ENCODE assay signal across 8 cellular contexts in the genomic region with DNA sequence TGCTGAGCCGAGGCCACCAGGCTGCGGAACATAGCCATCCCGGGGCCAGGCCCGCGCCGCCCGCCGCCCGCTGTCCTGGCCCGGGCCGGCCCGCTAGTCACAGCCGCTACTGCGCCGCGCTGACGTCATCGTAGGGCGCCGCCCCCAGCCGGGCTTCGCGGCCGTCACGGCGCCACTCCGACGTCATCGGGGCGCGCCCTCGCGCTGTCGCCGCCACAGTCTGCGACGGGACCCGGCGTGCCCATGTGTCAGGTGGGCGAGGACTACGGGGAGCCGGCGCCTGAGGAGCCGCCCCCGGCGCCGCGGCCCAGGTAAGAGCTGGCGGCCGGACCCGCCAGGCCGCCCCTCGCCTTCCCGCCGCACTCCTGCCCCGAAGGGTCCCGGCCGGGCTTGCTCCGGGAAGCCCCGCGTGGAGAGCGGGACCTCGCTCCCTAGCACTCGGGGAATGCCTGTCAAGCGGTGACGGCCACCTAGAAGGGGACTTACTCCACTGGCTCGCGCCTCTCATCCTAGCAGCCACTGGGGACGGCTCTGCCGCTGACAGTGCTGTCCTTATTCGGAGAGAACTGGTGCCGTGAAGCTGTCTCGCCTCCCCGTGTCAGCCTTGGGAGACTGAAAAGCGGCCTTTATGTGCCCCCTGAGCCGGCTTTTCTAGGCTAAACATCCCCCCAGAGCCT. TPM values are rescaled to one million over a fixed set of nuclear protein-coding genes. Genes with fewer than 3 reads are reported as not detected.
DNase-seq lines count a peak whose midpoint lies in the region; ATAC-seq lines count a peak whose summit lies in the region.

A gene (plus strand): TSS at position 216 of the 677 bp plus-strand sequence. CDS start 28 bp downstream, at position 244.
A gene with protein sequence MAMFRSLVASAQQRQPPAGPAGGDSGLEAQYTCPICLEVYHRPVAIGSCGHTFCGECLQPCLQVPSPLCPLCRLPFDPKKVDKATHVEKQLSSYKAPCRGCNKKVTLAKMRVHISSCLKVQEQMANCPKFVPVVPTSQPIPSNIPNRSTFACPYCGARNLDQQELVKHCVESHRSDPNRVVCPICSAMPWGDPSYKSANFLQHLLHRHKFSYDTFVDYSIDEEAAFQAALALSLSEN (minus strand): TSS at position 121 of the 677 bp plus-strand sequence. CDS start 83 bp downstream, at position 38.

- H3K4me1 ChIP-seq in HUES6 (ENCODE audit: control insufficient read depth, insufficient read depth, low read length) = peaks cover 9% of the 10 kb centered on the region

- no peaks in the 10 kb centered on the region for H3K9me3 Mint-ChIP-seq in activated T-helper 1 cell treated with anti-CD3 and anti-CD28 coated beads, Interleukin-12 subunit alpha, Interleukin-12 subunit beta, Interleukin-2, Interleukin-4 antibody, amounts not matched to agents 30 ng/mL and 10 ng/mL and 1 ng/mL, durations not matched to agents 14 hours and 24 hours and 36 hours
- H3K9me3 Mint-ChIP-seq in naive B cell = no peaks in the 10 kb centered on the region
- H3K9me3 Mint-ChIP-seq in stimulated activated effector memory CD8-positive, alpha-beta T cell treated with anti-CD3 and anti-CD28 coated beads, Interleukin-12 subunit alpha, Interleukin-12 subunit beta, amount 100 ng/mL, for 72 hours = no peaks in the 10 kb centered on the region

- peak within 1 kb of the TSS; percentile 42; the same call in 1 of the 2 replicates for H3K27ac ChIP-seq in HUES6 (ENCODE audit: low read depth, low read length)

- H3K27ac Mint-ChIP-seq in activated T-helper 1 cell treated with anti-CD3 and anti-CD28 coated beads, Interleukin-12 subunit alpha, Interleukin-12 subunit beta, Interleukin-2, Interleukin-4 antibody, amounts not matched to agents 30 ng/mL and 10 ng/mL and 1 ng/mL, durations not matched to agents 14 hours and 24 hours and 36 hours = peak within 1 kb of the TSS; percentile 86
- H3K27ac Mint-ChIP-seq in naive B cell = peak within 1 kb of the TSS; percentile 84 to 97 (median 95)
- peak within 1 kb of the TSS; percentile 94 for H3K27ac Mint-ChIP-seq in stimulated activated effector memory CD8-positive, alpha-beta T cell treated with anti-CD3 and anti-CD28 coated beads, Interleukin-12 subunit alpha, Interleukin-12 subunit beta, amount 100 ng/mL, for 72 hours

- peak within 1 kb of the TSS; percentile 97 for H3K4me3 ChIP-seq in HUES6 (ENCODE audit: low read depth, low read length)

- H3K9me3 ChIP-seq in HUES6 (ENCODE audit: control insufficient read depth, insufficient read depth, low read depth, low read length) = no peaks in the 10 kb centered on the region

- H3K27me3 ChIP-seq in HUES6 (ENCODE audit: control insufficient read depth, insufficient read depth, low read length) = no peaks in the 10 kb centered on the region

- peaks cover 9% of the 10 kb centered on the region for H3K36me3 Mint-ChIP-seq in activated T-helper 1 cell treated with anti-CD3 and anti-CD28 coated beads, Interleukin-12 subunit alpha, Interleukin-12 subunit beta, Interleukin-2, Interleukin-4 antibody, amounts not matched to agents 30 ng/mL and 10 ng/mL and 1 ng/mL, durations not matched to agents 14 hours and 24 hours and 36 hours (ENCODE audit: low read depth)
- H3K36me3 Mint-ChIP-seq in naive B cell = no peaks in the 10 kb centered on the region
- peaks cover 28% of the 10 kb centered on the region for H3K36me3 Mint-ChIP-seq in stimulated activated effector memory CD8-positive, alpha-beta T cell treated with anti-CD3 and anti-CD28 coated beads, Interleukin-12 subunit alpha, Interleukin-12 subunit beta, amount 100 ng/mL, for 72 hours

- intact Hi-C loops in activated T-helper 1 cell treated with anti-CD3 and anti-CD28 coated beads, Interleukin-12 subunit alpha, Interleukin-12 subunit beta, Interleukin-2, Interleukin-4 antibody, amounts not matched to agents 30 ng/mL and 10 ng/mL and 1 ng/mL, durations not matched to agents 14 hours and 24 hours and 36 hours (cut with micrococcal nuclease) = loop anchor here (1.0 to 10.0 kb wide), 7 partner anchors 43 to 752 kb away; a partner anchor contains a TSS

- peaks cover 47% of the 10 kb centered on the region for H3K4me1 Mint-ChIP-seq in activated T-helper 1 cell treated with anti-CD3 and anti-CD28 coated beads, Interleukin-12 subunit alpha, Interleukin-12 subunit beta, Interleukin-2, Interleukin-4 antibody, amounts not matched to agents 30 ng/mL and 10 ng/mL and 1 ng/mL, durations not matched to agents 14 hours and 24 hours and 36 hours (ENCODE audit: low read depth)
- peaks cover 40 to 65% (median 53%) of the 10 kb centered on the region in 3 donors for H3K4me1 Mint-ChIP-seq in naive B cell
- H3K4me1 Mint-ChIP-seq in stimulated activated effector memory CD8-positive, alpha-beta T cell treated with anti-CD3 and anti-CD28 coated beads, Interleukin-12 subunit alpha, Interleukin-12 subunit beta, amount 100 ng/mL, for 72 hours = peaks cover 59% of the 10 kb centered on the region

- ATAC-seq in GM21381 (IDR thresholded peaks at IDR 0.05; ENCODE audit: unreplicated experiment) (peak; percentile 69), naive B cell (ENCODE audit: low read depth in 2 of 2) (peak; percentile 81 to 83)
- peak; percentile 82 for ATAC-seq in stimulated activated effector memory CD8-positive, alpha-beta T cell treated with anti-CD3 and anti-CD28 coated beads, Interleukin-12 subunit alpha, Interleukin-12 subunit beta, amount 100 ng/mL, for 72 hours

- H3K9ac ChIP-seq in HUES6 (ENCODE audit: low read length) = peak within 1 kb of the TSS; percentile 88

- H3K36me3 ChIP-seq in HUES6 (ENCODE audit: control insufficient read depth, insufficient read depth, low read length) = peaks cover 10% of the 10 kb centered on the region; the same call in 1 of the 2 replicates

- DNase-seq in D341Med (ENCODE audit: low spot score) (peak; percentile 99), RKO (ENCODE audit: low spot score) (peak; percentile 91), fibroblast of gingiva (ENCODE audit: low read depth) (peak; percentile 82), naive B cell (peak; percentile 93)
- peak; percentile 92 for DNase-seq in activated T-helper 1 cell treated with anti-CD3 and anti-CD28 coated beads, Interleukin-12 subunit alpha, Interleukin-12 subunit beta, Interleukin-2, Interleukin-4 antibody, amounts not matched to agents 30 ng/mL and 10 ng/mL and 1 ng/mL, durations not matched to agents 14 hours and 24 hours and 36 hours (ENCODE audit: low spot score)
- peak; percentile 95 to 98 for DNase-seq in stimulated activated effector memory CD8-positive, alpha-beta T cell treated with anti-CD3 and anti-CD28 coated beads, Interleukin-12 subunit alpha, Interleukin-12 subunit beta, amount 100 ng/mL, for 72 hours (ENCODE audit: low spot score in 2 of 2)

- H3K27me3 Mint-ChIP-seq in activated T-helper 1 cell treated with anti-CD3 and anti-CD28 coated beads, Interleukin-12 subunit alpha, Interleukin-12 subunit beta, Interleukin-2, Interleukin-4 antibody, amounts not matched to agents 30 ng/mL and 10 ng/mL and 1 ng/mL, durations not matched to agents 14 hours and 24 hours and 36 hours (ENCODE audit: insufficient read depth) = no peaks in the 10 kb centered on the region
- no peaks in the 10 kb centered on the region for H3K27me3 Mint-ChIP-seq in naive B cell

- H3K4me3 Mint-ChIP-seq in activated T-helper 1 cell treated with anti-CD3 and anti-CD28 coated beads, Interleukin-12 subunit alpha, Interleukin-12 subunit beta, Interleukin-2, Interleukin-4 antibody, amounts not matched to agents 30 ng/mL and 10 ng/mL and 1 ng/mL, durations not matched to agents 14 hours and 24 hours and 36 hours = peak within 1 kb of the TSS; percentile 89
- peak within 1 kb of the TSS; percentile 85 to 98 (median 93) for H3K4me3 Mint-ChIP-seq in naive B cell
- H3K4me3 Mint-ChIP-seq in stimulated activated effector memory CD8-positive, alpha-beta T cell treated with anti-CD3 and anti-CD28 coated beads, Interleukin-12 subunit alpha, Interleukin-12 subunit beta, amount 100 ng/mL, for 72 hours = peak within 1 kb of the TSS; percentile 95

RNA-seq across cellular contexts. Expression of the first gene that starts in this region (rescaled TPM):
- 66.3 and 74.7 TPM in 2 replicates for total RNA-seq in activated T-helper 1 cell treated with anti-CD3 and anti-CD28 coated beads, Interleukin-12 subunit alpha, Interleukin-12 subunit beta, Interleukin-2, Interleukin-4 antibody, amounts not matched to agents 30 ng/mL and 10 ng/mL and 1 ng/mL, durations not matched to agents 14 hours and 24 hours and 36 hours
- 10 to 100 TPM in 5 of 6 donors, 1 to 10 TPM in 1; 9.8 to 16.8 (median 13.1) TPM for polyA plus RNA-seq in naive B cell (ENCODE audit: low read depth in 6 of 6)

RNA-seq across cellular contexts. Expression of the second gene that starts in this region (rescaled TPM):
- 42.4 and 45.0 TPM in 2 replicates for total RNA-seq in activated T-helper 1 cell treated with anti-CD3 and anti-CD28 coated beads, Interleukin-12 subunit alpha, Interleukin-12 subunit beta, Interleukin-2, Interleukin-4 antibody, amounts not matched to agents 30 ng/mL and 10 ng/mL and 1 ng/mL, durations not matched to agents 14 hours and 24 hours and 36 hours
- polyA plus RNA-seq in naive B cell (ENCODE audit: low read depth in 6 of 6) = 10 to 100 TPM; 28.0 to 42.5 (median 33.0) TPM

Comparison
In these comparisons a context has a peak if more than half of its experiments do, and no peak if none do; other contexts are left out.
1. Peak in every context shown above with its lines: DNase-seq, ATAC-seq, H3K4me3 ChIP-seq and H3K27ac ChIP-seq.